Comparison of ENCODE assay signal across 1 cellular context in the genomic region with DNA sequence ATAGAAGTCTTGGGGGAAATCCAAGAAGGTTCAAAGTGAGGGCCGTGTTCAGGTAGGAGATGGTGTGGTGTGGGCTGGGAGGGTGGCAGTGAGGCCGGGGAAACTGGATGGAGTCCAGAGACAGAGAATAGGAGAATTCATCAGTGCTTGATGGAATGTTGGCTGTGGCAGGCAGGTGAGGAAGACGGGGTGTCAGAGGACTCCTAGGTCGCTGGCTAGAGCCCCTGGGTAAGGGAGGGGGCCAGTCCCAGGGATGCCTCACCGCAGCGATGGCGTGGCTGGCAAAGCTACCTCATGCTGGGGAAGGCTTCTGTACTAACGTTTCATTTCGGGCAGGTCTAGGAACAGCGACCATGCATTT.
TF ChIP-seq lines count a peak whose summit lies in the region.

No MANE protein-coding gene starts in this region.

TF ChIP-seq in GM23338, 12 proteins besides CTCF, POLR2A, EP300 and RAD21 (continued from another document):
- TF ChIP-seq ETS1 (IDR thresholded peaks at IDR 0.05) (no peak), EZH2 (IDR thresholded peaks at IDR 0.05; ENCODE audit: low read depth, unreplicated experiment) (no peak), REST (IDR thresholded peaks at IDR 0.05; ENCODE audit: unreplicated experiment) (no peak), CREB1 (CRISPR knock-in tag; IDR thresholded peaks at IDR 0.05; ENCODE audit: low read depth) (no peak), ZNF114 (CRISPR knock-in tag; IDR thresholded peaks at IDR 0.05) (no peak), ZNF331 (CRISPR knock-in tag; IDR thresholded peaks at IDR 0.05; ENCODE audit: low read depth) (no peak)
